15 cellular contexts compared by ENCODE assay signal in genomic region chr9:129284607-129285291, GRCh38.
DNase-seq lines count a peak whose midpoint lies in the region; ATAC-seq and TF ChIP-seq lines count a peak whose summit lies in the region.
"Had no signal": no experiment of that assay in that cellular context is flagged by ENCODE, and none has a peak within 500 bp of the region (broad histone marks: within the 10 kb centered on the region; RNA-seq: fewer than 3 reads in every experiment).

No MANE protein-coding gene starts in this region.

- ATAC-seq in SK-N-SH treated with all-trans-retinoic acid at 6 μM for 48 hours (no peak), HG02588 (IDR thresholded peaks at IDR 0.05; ENCODE audit: unreplicated experiment) (no peak)
- ATAC-seq: K562 had no signal

- no peaks in the 10 kb centered on the region for H3K9me3 Mint-ChIP-seq in osteocyte (ENCODE audit: unreplicated experiment)
- H3K9me3 Mint-ChIP-seq: activated naive CD4-positive, alpha-beta T cell treated with anti-CD3 and anti-CD28 coated beads, Interleukin-2, amount 50 U/mL, for 24 hours; CD8-positive, alpha-beta memory T cell had no signal

- no peaks in the 10 kb centered on the region for H3K27me3 Mint-ChIP-seq in osteocyte (ENCODE audit: unreplicated experiment)
- H3K27me3 Mint-ChIP-seq: activated naive CD4-positive, alpha-beta T cell treated with anti-CD3 and anti-CD28 coated beads, Interleukin-2, amount 50 U/mL, for 24 hours had no signal

- DNase-seq in NCI-H345 (lab: John Stamatoyannopoulos, UW): peak; percentile 7
- DNase-seq in NCI-H345 treated with DMSO at 0.1 percent for 48 hours (lab: John Stamatoyannopoulos, UW; ENCODE audit: unreplicated experiment): no peak
- DNase-seq in DMS79 treated with DMSO at 0.1 percent for 48 hours (lab: John Stamatoyannopoulos, UW): peak; percentile 84
- peak; percentile 44 for DNase-seq in activated CD8-positive, alpha-beta memory T cell treated with anti-CD3 and anti-CD28 coated beads, Interleukin-2, amount 50 U/mL, for 48 hours
- peak; percentile 81 for DNase-seq in osteocyte (ENCODE audit: extremely low spot score, unreplicated experiment)
- no peak for DNase-seq in 8988T
- DNase-seq: CD8-positive, alpha-beta memory T cell; GDM1; NCI-H1092 treated with DMSO at 0.1 percent for 48 hours; NCI-H524 treated with DMSO at 0.1 percent for 48 hours; stimulated activated naive CD4-positive, alpha-beta T cell treated with Interleukin-2 at 50 U/mL for 16 hours had no signal

- H3K27ac Mint-ChIP-seq in osteocyte (ENCODE audit: unreplicated experiment): no peak overlapping the region
- H3K27ac Mint-ChIP-seq: activated naive CD4-positive, alpha-beta T cell treated with anti-CD3 and anti-CD28 coated beads, Interleukin-2, amount 50 U/mL, for 24 hours had no signal

- no peak overlapping the region for H3K4me3 Mint-ChIP-seq in osteocyte (ENCODE audit: unreplicated experiment)
- H3K4me3 Mint-ChIP-seq: activated naive CD4-positive, alpha-beta T cell treated with anti-CD3 and anti-CD28 coated beads, Interleukin-2, amount 50 U/mL, for 24 hours; CD8-positive, alpha-beta memory T cell had no signal

- TF ChIP-seq CTCF in osteocyte (IDR thresholded peaks at IDR 0.05): no peak

- peaks cover 10% of the 10 kb centered on the region for H3K4me1 Mint-ChIP-seq in osteocyte (ENCODE audit: unreplicated experiment)
- H3K4me1 Mint-ChIP-seq: activated naive CD4-positive, alpha-beta T cell treated with anti-CD3 and anti-CD28 coated beads, Interleukin-2, amount 50 U/mL, for 24 hours; CD8-positive, alpha-beta memory T cell had no signal

- no peaks in the 10 kb centered on the region for H3K36me3 Mint-ChIP-seq in osteocyte (ENCODE audit: unreplicated experiment)
- H3K36me3 Mint-ChIP-seq: activated naive CD4-positive, alpha-beta T cell treated with anti-CD3 and anti-CD28 coated beads, Interleukin-2, amount 50 U/mL, for 24 hours; CD8-positive, alpha-beta memory T cell had no signal

TF ChIP-seq in SK-N-SH treated with all-trans-retinoic acid at 6 μM for 48 hours, 23 proteins besides CTCF, POLR2A, EP300 and RAD21:
- TF ChIP-seq ZFP3 (CRISPR knock-in tag; IDR thresholded peaks at IDR 0.05) (no peak), BACH2 (CRISPR knock-in tag; IDR thresholded peaks at IDR 0.05; ENCODE audit: borderline replicate concordance) (no peak), POU6F1 (CRISPR knock-in tag; IDR thresholded peaks at IDR 0.05; ENCODE audit: borderline replicate concordance, low read depth) (no peak), ZC3H10 (CRISPR knock-in tag; IDR thresholded peaks at IDR 0.05) (no peak), ZNF70 (CRISPR knock-in tag; IDR thresholded peaks at IDR 0.05) (no peak), PPARA (CRISPR knock-in tag; IDR thresholded peaks at IDR 0.05; ENCODE audit: borderline replicate concordance) (no peak), CSRNP3 (CRISPR knock-in tag; IDR thresholded peaks at IDR 0.05) (no peak), ARNTL (CRISPR knock-in tag; IDR thresholded peaks at IDR 0.05; ENCODE audit: borderline replicate concordance, low read depth) (no peak), OSR1 (CRISPR knock-in tag; IDR thresholded peaks at IDR 0.05) (no peak), ZNF565 (CRISPR knock-in tag; conservative IDR thresholded peaks at IDR 0.05; ENCODE audit: low read depth) (no peak), CSDC2 (CRISPR knock-in tag; IDR thresholded peaks at IDR 0.05) (no peak), ZNF8 (CRISPR knock-in tag; IDR thresholded peaks at IDR 0.05) (no peak), CREB5 (CRISPR knock-in tag; IDR thresholded peaks at IDR 0.05; ENCODE audit: low read depth) (no peak), TOX (CRISPR knock-in tag; IDR thresholded peaks at IDR 0.05; ENCODE audit: borderline replicate concordance) (no peak), ISL1 (CRISPR knock-in tag; IDR thresholded peaks at IDR 0.05) (no peak), RARB (CRISPR knock-in tag; IDR thresholded peaks at IDR 0.05) (no peak), TSHZ2 (CRISPR knock-in tag; IDR thresholded peaks at IDR 0.05) (no peak), ESRRG (CRISPR knock-in tag; IDR thresholded peaks at IDR 0.05) (no peak)

Comparison
In these comparisons a context has a peak if more than half of its experiments do, and no peak if none do; other contexts are left out.
1. DNase-seq: peak in NCI-H345 (single experiment), DMS79 treated with DMSO at 0.1 percent for 48 hours (single experiment), activated CD8-positive, alpha-beta memory T cell treated with anti-CD3 and anti-CD28 coated beads, Interleukin-2, amount 50 U/mL, for 48 hours (single experiment) and osteocyte (single experiment); none in NCI-H345 treated with DMSO at 0.1 percent for 48 hours (single experiment) and 8988T (single experiment).